14 cellular contexts compared by ENCODE assay signal in the genomic region with DNA sequence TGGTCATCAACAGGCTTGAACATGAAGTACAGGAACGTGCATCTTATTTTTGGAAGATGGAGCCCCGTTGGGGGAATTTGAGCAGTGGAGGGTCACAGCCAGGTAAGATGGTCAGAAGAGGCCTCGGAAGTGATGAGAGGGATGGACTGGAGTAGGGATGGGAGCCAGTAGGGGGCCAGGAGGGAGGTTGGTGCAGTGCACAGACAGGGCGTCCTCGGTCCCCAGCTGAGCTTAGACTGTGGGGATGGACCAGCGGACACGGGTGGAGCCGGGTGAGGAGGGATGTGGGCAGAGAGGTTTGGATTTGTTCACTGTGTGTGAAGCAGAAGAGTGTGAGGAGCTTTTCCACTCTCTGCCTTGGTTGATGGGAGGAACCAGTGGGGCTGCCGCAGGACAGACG. TPM values are rescaled to one million over a fixed set of nuclear protein-coding genes. Genes with fewer than 3 reads are reported as not detected.
DNase-seq lines count a peak whose midpoint lies in the region; ATAC-seq, FAIRE-seq and TF ChIP-seq lines count a peak whose summit lies in the region.
"Had no signal": no experiment of that assay in that cellular context is flagged by ENCODE, and none has a peak within 500 bp of the region (broad histone marks: within the 10 kb centered on the region; RNA-seq: fewer than 3 reads in every experiment).

No MANE protein-coding gene starts in this region.

- peaks cover 6% of the 10 kb centered on the region; the same call in 1 of the 2 replicates for H3K36me3 Mint-ChIP-seq in HFFc6 (ENCODE audit: low read depth)
- H3K36me3 Mint-ChIP-seq in brain = peaks cover 59% of the 10 kb centered on the region
- H3K36me3 Mint-ChIP-seq in naive thymus-derived CD4-positive, alpha-beta T cell = peaks cover 0 to 29% (median 10%) of the 10 kb centered on the region in 5 donors

- WGBS in A549 (ENCODE audit: missing lambda C conversion rate) = 92% methylated on average over 10 of the region's 10 CpGs

- H3K9me3 ChIP-seq in A549 = no peaks in the 10 kb centered on the region
- H3K9me3 ChIP-seq in naive thymus-derived CD4-positive, alpha-beta T cell (ENCODE audit: control insufficient read depth in 2 of 3, low read length in 3 of 3) = no peaks in the 10 kb centered on the region
- H3K9me3 ChIP-seq: BE2C, esophagus squamous epithelium had no signal

- H3K27ac Mint-ChIP-seq in HFFc6 (peak overlapping the region; percentile 86), brain (peak overlapping the region in 4 of 5 experiments; percentile 24 to 93 (median 86))
- H3K27ac Mint-ChIP-seq in naive thymus-derived CD4-positive, alpha-beta T cell = peak overlapping the region in 8 of 9 donors; percentile 55 to 86 (median 74)
- H3K27ac Mint-ChIP-seq: neural progenitor cell had no signal

- peaks cover 52% of the 10 kb centered on the region for H3K4me1 ChIP-seq in A549
- peaks cover 40 to 47% of the 10 kb centered on the region in 2 donors for H3K4me1 ChIP-seq in naive thymus-derived CD4-positive, alpha-beta T cell (ENCODE audit: control insufficient read depth in 2 of 2, insufficient read depth in 2 of 2, low read length in 2 of 2)
- H3K4me1 ChIP-seq: neural progenitor cell had no signal

- no peak for TF ChIP-seq POLR2A in A549 (IDR thresholded peaks at IDR 0.05; ENCODE audit: low read length)

- no peak for FAIRE-seq in A549 (lab: Jason Lieb, UNC)

- H3K36me3 ChIP-seq in naive thymus-derived CD4-positive, alpha-beta T cell (ENCODE audit: control insufficient read depth in 2 of 3, insufficient read depth in 3 of 3, low read length in 3 of 3) = peaks cover 0 to 17% (median 8%) of the 10 kb centered on the region in 3 experiments
- H3K36me3 ChIP-seq: neural progenitor cell had no signal

- no peak for TF ChIP-seq RAD21 in A549 (conservative IDR thresholded peaks at IDR 0.05 in 1 of 2, IDR thresholded peaks at IDR 0.05 in 1 of 2)

- H3K4me3 Mint-ChIP-seq in HFFc6 = peak overlapping the region; percentile 57
- peak overlapping the region in 1 of 5 experiments; percentile 29 for H3K4me3 Mint-ChIP-seq in brain
- H3K4me3 Mint-ChIP-seq in naive thymus-derived CD4-positive, alpha-beta T cell = peak overlapping the region in 5 of 10 donors; percentile 4 to 78 (median 44)
- H3K4me3 Mint-ChIP-seq: neural progenitor cell had no signal

- H3K27me3 ChIP-seq in naive thymus-derived CD4-positive, alpha-beta T cell (ENCODE audit: control insufficient read depth in 2 of 2, insufficient read depth in 2 of 2, low read length in 2 of 2) = no peaks in the 10 kb centered on the region
- H3K27me3 ChIP-seq: BE2C, esophagus squamous epithelium, neural progenitor cell had no signal

- peak overlapping the region; percentile 93; the same call in 2 of the 3 replicates for H3K4me2 ChIP-seq in A549
- H3K4me2 ChIP-seq: neural progenitor cell had no signal

- TF ChIP-seq CTCF in A549 (IDR thresholded peaks at IDR 0.05) (no peak), HFFc6 (IDR thresholded peaks at IDR 0.05) (peak; percentile 37), brain (conservative IDR thresholded peaks at IDR 0.05) (no peak)

- H3K4me3 ChIP-seq in A549 = no peak overlapping the region
- no peak overlapping the region for H3K4me3 ChIP-seq in naive thymus-derived CD4-positive, alpha-beta T cell (ENCODE audit: low read length)
- H3K4me3 ChIP-seq: esophagus squamous epithelium, neural progenitor cell had no signal

- TF ChIP-seq EP300 in A549 (IDR thresholded peaks at IDR 0.05) = no peak

- ATAC-seq in A549 (peak; percentile 4 to 21; a peak in 3 of 6 replicates), GM18873 (IDR thresholded peaks at IDR 0.05; ENCODE audit: low FRiP score, unreplicated experiment) (no peak)
- no peak for ATAC-seq in naive thymus-derived CD4-positive, alpha-beta T cell
- ATAC-seq: HCT116 had no signal

- intact Hi-C loops in naive thymus-derived CD4-positive, alpha-beta T cell (cut with micrococcal nuclease) = no loop called here

- H3K9me3 Mint-ChIP-seq in HFFc6 = peaks cover 4% of the 10 kb centered on the region; the same call in 1 of the 2 replicates
- H3K9me3 Mint-ChIP-seq in brain = peaks cover 0 to 9% (median 0%) of the 10 kb centered on the region in 5 experiments
- H3K9me3 Mint-ChIP-seq in naive thymus-derived CD4-positive, alpha-beta T cell = no peaks in the 10 kb centered on the region
- H3K9me3 Mint-ChIP-seq: neural progenitor cell had no signal

- H3K4me1 Mint-ChIP-seq in HFFc6 (ENCODE audit: low read depth) (peaks cover 45% of the 10 kb centered on the region), brain (peaks cover 40% of the 10 kb centered on the region)
- H3K4me1 Mint-ChIP-seq in naive thymus-derived CD4-positive, alpha-beta T cell = peaks cover 32 to 52% (median 49%) of the 10 kb centered on the region in 7 donors

- CTCF ChIA-PET in A549 (lab: Yijun Ruan, JAX) = interaction anchor here (0.8 to 2.3 kb wide), 6 partner anchors 13 to 179 kb away, joined by 3 to 7 read pairs (median 3); no protein-coding TSS in a partner anchor
- CTCF ChIA-PET in naive thymus-derived CD4-positive, alpha-beta T cell (lab: Charles Lee) = no interaction called here

- H3K27me3 Mint-ChIP-seq in HFFc6 (ENCODE audit: insufficient read depth) (peaks cover 20% of the 10 kb centered on the region), brain (no peaks in the 10 kb centered on the region)
- no peaks in the 10 kb centered on the region for H3K27me3 Mint-ChIP-seq in naive thymus-derived CD4-positive, alpha-beta T cell

- POLR2A ChIA-PET in A549 (lab: Yijun Ruan, JAX) = interaction anchor here (3.2 to 4.5 kb wide), 2 partner anchors 11 to 21 kb away, joined by 33 to 47 read pairs; partner anchors contain the start of genes MBOAT7, RPS9 and TSEN34
- POLR2A ChIA-PET in naive thymus-derived CD4-positive, alpha-beta T cell (lab: Charles Lee) = interaction anchor here (2.0 kb wide), 1 partner anchor 10 kb away, joined by 6 read pairs; the partner anchor contains the start of gene RPS9

- no peak for DNase-seq in A549 (ENCODE audit: low read depth in 1 of 2, low spot score in 1 of 2)
- no peak for DNase-seq in HFFc6
- no peak for DNase-seq in naive thymus-derived CD4-positive, alpha-beta T cell
- DNase-seq in DMS79 (lab: John Stamatoyannopoulos, UW) = no peak
- no peak for DNase-seq in HPDE6-E6E7 (ENCODE audit: extremely low spot score)
- no peak for DNase-seq in nucleus accumbens (lab: John Stamatoyannopoulos, UW)
- DNase-seq: BE2C, esophagus squamous epithelium had no signal

- peak overlapping the region in 1 of 2 experiments; percentile 42; a peak in 1 of 6 replicates for H3K27ac ChIP-seq in A549
- H3K27ac ChIP-seq in naive thymus-derived CD4-positive, alpha-beta T cell (ENCODE audit: low read depth, low read length) = no peak overlapping the region
- H3K27ac ChIP-seq: neural progenitor cell had no signal

RNA-seq across cellular contexts. Expression of gene RPS9, which starts 10.6 kb away (rescaled TPM):
- polyA plus RNA-seq in A549 (2011; rRNA removed) (1,440 and 1,504 TPM in 2 replicates), A549 (2017; fragmentation: RNase III; extraction: RNeasy Plus Mini Kit Qiagen cat#74134 plus additional on column Dnase treatment) (1,990 to 2,154 TPM (median 2,057 TPM) in 3 replicates), brain (ENCODE audit: insufficient read depth, low read depth, low replicate concordance) (2,244 TPM)
- polyA plus RNA-seq in A549 (2012; cell fraction: cytosol; rRNA removed) = 3,796 and 3,897 TPM in 2 replicates
- 2,499 and 2,687 TPM in 2 replicates for polyA plus RNA-seq in A549 (2012; cell fraction: nucleus; rRNA removed)
- polyA minus RNA-seq in A549 (2011; rRNA and poly(A)+ RNA removed) = 521 and 525 TPM in 2 replicates
- total RNA-seq in HFFc6 (2021; fragmentation: NEBNext Ultra II Directional; extraction: Animal tissue kit (Norgen Biotek cat#: 25700)) = 1,000 to 10,000 TPM; 1,015 to 1,196 (median 1,082) TPM
- total RNA-seq in naive thymus-derived CD4-positive, alpha-beta T cell = 1,000 to 10,000 TPM; 1,217 to 2,149 (median 1,306) TPM
- 1,000 to 10,000 TPM; 1,192 to 1,308 TPM for polyA plus RNA-seq in naive thymus-derived CD4-positive, alpha-beta T cell

RNA-seq across cellular contexts. Expression of gene LILRB3, which starts 11.6 kb away (rescaled TPM):
- polyA plus RNA-seq in A549 (2011; rRNA removed) = not detected in 2 replicates
- not detected in 2 replicates for polyA plus RNA-seq in A549 (2012; cell fraction: cytosol; rRNA removed)
- polyA plus RNA-seq in A549 (2012; cell fraction: nucleus; rRNA removed) = not detected in 2 replicates
- not detected in 3 replicates for polyA plus RNA-seq in A549 (2017; fragmentation: RNase III; extraction: RNeasy Plus Mini Kit Qiagen cat#74134 plus additional on column Dnase treatment)
- polyA minus RNA-seq in A549 (2011; rRNA and poly(A)+ RNA removed) = not detected in 2 replicates
- not detected for total RNA-seq in HFFc6 (2021; fragmentation: NEBNext Ultra II Directional; extraction: Animal tissue kit (Norgen Biotek cat#: 25700))
- polyA plus RNA-seq in brain (ENCODE audit: insufficient read depth, low read depth, low replicate concordance) = 0.29 TPM
- total RNA-seq in naive thymus-derived CD4-positive, alpha-beta T cell = 10 to 100 TPM in 1 of 5 experiments, 1 to 10 TPM in 4; 1.9 to 76.4 (median 2.1) TPM
- under 1 TPM in 1 of 2 donors, not detected in 1; 0.40 TPM for polyA plus RNA-seq in naive thymus-derived CD4-positive, alpha-beta T cell
- total RNA-seq: MCF 10A, NCI-H460 had no signal

RNA-seq across cellular contexts. Expression of gene TSEN34, which starts 20.1 kb away (rescaled TPM):
- polyA plus RNA-seq in A549 (2011; rRNA removed) = 53.4 and 61.1 TPM in 2 replicates
- 140 and 185 TPM in 2 replicates for polyA plus RNA-seq in A549 (2012; cell fraction: cytosol; rRNA removed)
- polyA plus RNA-seq in A549 (2012; cell fraction: nucleus; rRNA removed) = 146 and 170 TPM in 2 replicates
- polyA plus RNA-seq in A549 (2017; fragmentation: RNase III; extraction: RNeasy Plus Mini Kit Qiagen cat#74134 plus additional on column Dnase treatment) = 79.0 to 90.9 TPM (median 87.7 TPM) in 3 replicates
- 41.8 and 48.8 TPM in 2 replicates for polyA minus RNA-seq in A549 (2011; rRNA and poly(A)+ RNA removed)
- total RNA-seq in HFFc6 (2021; fragmentation: NEBNext Ultra II Directional; extraction: Animal tissue kit (Norgen Biotek cat#: 25700)) = 10 to 100 TPM; 51.2 to 58.8 (median 54.4) TPM
- polyA plus RNA-seq in brain (ENCODE audit: insufficient read depth, low read depth, low replicate concordance) = 73.5 TPM
- 10 to 100 TPM in 4 of 5 experiments, 1 to 10 TPM in 1; 9.5 to 24.2 (median 17.8) TPM for total RNA-seq in naive thymus-derived CD4-positive, alpha-beta T cell
- polyA plus RNA-seq in naive thymus-derived CD4-positive, alpha-beta T cell = 10 to 100 TPM; 29.5 to 48.7 TPM

RNA-seq across cellular contexts. Expression of gene MBOAT7, which starts 21.8 kb away (rescaled TPM):
- polyA plus RNA-seq in A549 (2011; rRNA removed) = 42.1 and 52.4 TPM in 2 replicates
- 81.6 and 121 TPM in 2 replicates for polyA plus RNA-seq in A549 (2012; cell fraction: cytosol; rRNA removed)
- 201 and 292 TPM in 2 replicates for polyA plus RNA-seq in A549 (2012; cell fraction: nucleus; rRNA removed)
- 129 to 142 TPM (median 133 TPM) in 3 replicates for polyA plus RNA-seq in A549 (2017; fragmentation: RNase III; extraction: RNeasy Plus Mini Kit Qiagen cat#74134 plus additional on column Dnase treatment)
- 29.0 and 46.8 TPM in 2 replicates for polyA minus RNA-seq in A549 (2011; rRNA and poly(A)+ RNA removed)
- 100 to 1,000 TPM; 263 to 354 (median 313) TPM for total RNA-seq in HFFc6 (2021; fragmentation: NEBNext Ultra II Directional; extraction: Animal tissue kit (Norgen Biotek cat#: 25700))
- polyA plus RNA-seq in brain (ENCODE audit: insufficient read depth, low read depth, low replicate concordance) = 94.4 TPM
- 10 to 100 TPM; 25.8 to 79.4 (median 43.0) TPM for total RNA-seq in naive thymus-derived CD4-positive, alpha-beta T cell
- polyA plus RNA-seq in naive thymus-derived CD4-positive, alpha-beta T cell = 10 to 100 TPM; 11.3 to 18.9 TPM

RNA-seq across cellular contexts. Expression of gene LILRA6, which starts 31.4 kb away (rescaled TPM):
- polyA plus RNA-seq in A549 (2011; rRNA removed) (not detected in 2 replicates), A549 (2017; fragmentation: RNase III; extraction: RNeasy Plus Mini Kit Qiagen cat#74134 plus additional on column Dnase treatment) (not detected in 3 replicates), brain (ENCODE audit: insufficient read depth, low read depth, low replicate concordance) (0.24 TPM)
- not detected in 2 replicates for polyA plus RNA-seq in A549 (2012; cell fraction: cytosol; rRNA removed)
- polyA plus RNA-seq in A549 (2012; cell fraction: nucleus; rRNA removed) = not detected in 2 replicates
- not detected in 2 replicates for polyA minus RNA-seq in A549 (2011; rRNA and poly(A)+ RNA removed)
- not detected for total RNA-seq in HFFc6 (2021; fragmentation: NEBNext Ultra II Directional; extraction: Animal tissue kit (Norgen Biotek cat#: 25700))
- total RNA-seq in naive thymus-derived CD4-positive, alpha-beta T cell = 10 to 100 TPM in 1 of 5 experiments, 1 to 10 TPM in 1, under 1 TPM in 3; 0.24 to 27.0 (median 0.97) TPM
- under 1 TPM; 0.12 to 0.36 TPM for polyA plus RNA-seq in naive thymus-derived CD4-positive, alpha-beta T cell
- total RNA-seq: MCF 10A, NCI-H460 had no signal

Comparison
In these comparisons a context has a peak if more than half of its experiments do, and no peak if none do; other contexts are left out.
1. ATAC-seq: peak in A549 (2 of 2); none in naive thymus-derived CD4-positive, alpha-beta T cell (single experiment) and GM18873 (single experiment).
2. Peak in every context shown above with its lines, with median percentiles within 50 percentile points of each other: H3K27ac Mint-ChIP-seq.